ENCODE assay signal across 26 cellular contexts in genomic region chr1:29630756-29631155, GRCh38.
DNase-seq lines count a peak whose midpoint lies in the region; ATAC-seq, FAIRE-seq and TF ChIP-seq lines count a peak whose summit lies in the region.
"Had no signal": no experiment of that assay in that cellular context is flagged by ENCODE, and none has a peak within 500 bp of the region (broad histone marks: within the 10 kb centered on the region; RNA-seq: fewer than 3 reads in every experiment).

No MANE protein-coding gene starts in this region.

- no peaks in the 10 kb centered on the region for H3K79me1 ChIP-seq in H9 (ENCODE audit: insufficient read depth, low read depth, low read length, poor library complexity, severe bottlenecking)

- H4K8ac ChIP-seq in H9 (replicated peaks; ENCODE audit: insufficient read length, low read depth, low read length), result no peak overlapping the region

- no peak overlapping the region for H3K4me3 Mint-ChIP-seq in H9
- no peak overlapping the region for H3K4me3 Mint-ChIP-seq in astrocyte (ENCODE audit: unreplicated experiment)
- H3K4me3 Mint-ChIP-seq in type B pancreatic cell, result no peak overlapping the region
- H3K4me3 Mint-ChIP-seq: CD4-positive, alpha-beta T cell had no signal

- H3K9ac ChIP-seq in H9 (ENCODE audit: extremely low read depth, insufficient read length, low read length) (no peak overlapping the region), astrocyte (ENCODE audit: low read length) (no peak overlapping the region)
- H3K9ac ChIP-seq: BLaER1 treated with 17β-estradiol and CSF1 and Interleukin-3, amounts not matched to agents 10 nM and 100 nM; GM23248 had no signal

- H3K23ac ChIP-seq in H9 (ENCODE audit: insufficient read length, low read depth, low read length), result no peak overlapping the region

- H4K20me1 ChIP-seq in H9 (ENCODE audit: control insufficient read depth, insufficient read depth, insufficient read length) (no peaks in the 10 kb centered on the region), astrocyte (ENCODE audit: insufficient read depth, low read length) (no peaks in the 10 kb centered on the region)
- H4K20me1 ChIP-seq: BLaER1 treated with 17β-estradiol and CSF1 and Interleukin-3, amounts not matched to agents 10 nM and 100 nM had no signal

- no peak for ATAC-seq in GM18511 (IDR thresholded peaks at IDR 0.05; ENCODE audit: unreplicated experiment)
- ATAC-seq: A549, HepG2, K562 had no signal

- no peak overlapping the region for H2BK120ac ChIP-seq in H9 (ENCODE audit: low read depth, low read length, poor library complexity, severe bottlenecking)

- no peak overlapping the region for H3K4ac ChIP-seq in H9 (ENCODE audit: low read depth, low read length)

- TF ChIP-seq CTCF in H9 (conservative IDR thresholded peaks at IDR 0.05), result no peak
- no peak for TF ChIP-seq CTCF in astrocyte (IDR thresholded peaks at IDR 0.05; ENCODE audit: insufficient read depth, low read depth, low read length)
- no peak for TF ChIP-seq CTCF in type B pancreatic cell (conservative IDR thresholded peaks at IDR 0.05)

- no peaks in the 10 kb centered on the region for H3K79me2 ChIP-seq in H9 (ENCODE audit: insufficient read depth, low read length)
- no peaks in the 10 kb centered on the region for H3K79me2 ChIP-seq in astrocyte (ENCODE audit: insufficient read depth, low read length)

- no peaks in the 10 kb centered on the region for H3K36me3 Mint-ChIP-seq in H9 (ENCODE audit: insufficient read depth in 1 of 3, low read depth in 3 of 3)
- H3K36me3 Mint-ChIP-seq in astrocyte (ENCODE audit: low read depth, unreplicated experiment), result no peaks in the 10 kb centered on the region
- no peaks in the 10 kb centered on the region for H3K36me3 Mint-ChIP-seq in type B pancreatic cell

- H2BK15ac ChIP-seq in H9 (ENCODE audit: low read depth, low read length), result no peak overlapping the region

- H3K14ac ChIP-seq in H9 (ENCODE audit: insufficient read depth, low read length), result no peak overlapping the region

- H3K27me3 ChIP-seq in H9 (ENCODE audit: insufficient read depth, low read length) (no peaks in the 10 kb centered on the region), astrocyte (ENCODE audit: insufficient read depth, low read length) (peaks cover 2% of the 10 kb centered on the region)
- H3K27me3 ChIP-seq: BLaER1 treated with 17β-estradiol and CSF1 and Interleukin-3, amounts not matched to agents 10 nM and 100 nM had no signal

- no peak overlapping the region for H3K18ac ChIP-seq in H9 (ENCODE audit: insufficient read length, low read depth, low read length)

- H3K23me2 ChIP-seq in H9 (ENCODE audit: insufficient read length, low read depth, low read length, poor library complexity, severe bottlenecking), result no peaks in the 10 kb centered on the region

- no peaks in the 10 kb centered on the region for H3K4me1 ChIP-seq in H9 (ENCODE audit: insufficient read depth, low read length)
- H3K4me1 ChIP-seq in astrocyte (ENCODE audit: insufficient read depth, low read length), result peaks cover 6% of the 10 kb centered on the region
- H3K4me1 ChIP-seq: A549, SJSA1 had no signal

- FAIRE-seq in astrocyte (lab: Jason Lieb, UNC), result no peak
- FAIRE-seq: A549, GM18507, HepG2, K562 had no signal

- H3K9me3 Mint-ChIP-seq in H9 (no peaks in the 10 kb centered on the region), astrocyte (ENCODE audit: unreplicated experiment) (peaks cover 10% of the 10 kb centered on the region), type B pancreatic cell (peaks cover 5% of the 10 kb centered on the region)
- H3K9me3 Mint-ChIP-seq: CD4-positive, alpha-beta T cell had no signal

- H3K27ac Mint-ChIP-seq in H9, result no peak overlapping the region
- no peak overlapping the region for H3K27ac Mint-ChIP-seq in astrocyte (ENCODE audit: unreplicated experiment)
- H3K27ac Mint-ChIP-seq in type B pancreatic cell, result no peak overlapping the region
- H3K27ac Mint-ChIP-seq: CD4-positive, alpha-beta T cell had no signal

- H3K4me2 ChIP-seq in H9 (ENCODE audit: insufficient read depth, insufficient read length, low read length) (no peak overlapping the region), astrocyte (ENCODE audit: low read length) (peak overlapping the region; percentile 28)
- H3K4me2 ChIP-seq: A549 had no signal

- H3K56ac ChIP-seq in H9 (ENCODE audit: insufficient read length, low read depth, low read length), result no peak overlapping the region

- no peak overlapping the region for H2BK5ac ChIP-seq in H9 (ENCODE audit: insufficient read length, low read length)

- no peak overlapping the region for H2BK20ac ChIP-seq in H9 (ENCODE audit: low read depth, low read length, poor library complexity, severe bottlenecking)

- H2AK5ac ChIP-seq in H9 (ENCODE audit: insufficient read length, low read length), result no peak overlapping the region

- no CpG with 5 or more reads among the region's 1 CpG for WGBS in H9 (ENCODE audit: extremely low coverage, insufficient read length, low lambda C conversion rate)

- H3K27me3 Mint-ChIP-seq in H9 (ENCODE audit: low read depth), result no peaks in the 10 kb centered on the region; the same call in 1 of the 2 replicates
- peaks cover 44% of the 10 kb centered on the region for H3K27me3 Mint-ChIP-seq in astrocyte (ENCODE audit: low read depth, unreplicated experiment)
- H3K27me3 Mint-ChIP-seq in type B pancreatic cell, result peaks cover 18% of the 10 kb centered on the region

- H2AFZ ChIP-seq in H9 (ENCODE audit: low read length) (no peak overlapping the region), astrocyte (ENCODE audit: low read depth, low read length) (no peak overlapping the region)
- H2AFZ ChIP-seq: GM23248 had no signal

- DNase-seq in H9 (peak; percentile 4), astrocyte (ENCODE audit: low read depth) (no peak), mesenteric fat pad (ENCODE audit: low spot score) (peak; percentile 24), type B pancreatic cell (ENCODE audit: extremely low spot score, unreplicated experiment) (peak; percentile 37), NCI-H2029 treated with DMSO at 0.1 percent for 48 hours (lab: John Stamatoyannopoulos, UW) (no peak), hippocampal formation (lab: John Stamatoyannopoulos, UW) (no peak)
- DNase-seq: AML-193; CD4-positive, alpha-beta T cell; DMS53; H7; Kasumi-1; NCI-H1092 treated with DMSO at 0.1 percent for 48 hours; NCI-H1436; NCI-H187; NCI-H2107; NCI-H524; Right ventricle myocardium superior; RPMI8226 had no signal

- H3K36me3 ChIP-seq in astrocyte (ENCODE audit: insufficient read depth, low read length), result no peaks in the 10 kb centered on the region
- H3K36me3 ChIP-seq: BLaER1 treated with 17β-estradiol and CSF1 and Interleukin-3, amounts not matched to agents 10 nM and 100 nM; SJSA1 had no signal

- no peaks in the 10 kb centered on the region for H3K9me3 ChIP-seq in H9 (ENCODE audit: control insufficient read depth, low read depth, low read length)
- no peaks in the 10 kb centered on the region for H3K9me3 ChIP-seq in astrocyte (ENCODE audit: insufficient read depth, low read depth, low read length)
- H3K9me3 ChIP-seq: A549, SJSA1 had no signal

- no peak overlapping the region for H3K27ac ChIP-seq in H9 (ENCODE audit: insufficient read length, low read depth, low read length)
- H3K27ac ChIP-seq in astrocyte (ENCODE audit: low read depth, low read length), result no peak overlapping the region
- H3K27ac ChIP-seq: A549; BLaER1 treated with 17β-estradiol and CSF1 and Interleukin-3, amounts not matched to agents 10 nM and 100 nM; GM23248; SJSA1 had no signal

- H3K4me1 Mint-ChIP-seq in H9 (peaks cover 0 to 8% of the 10 kb centered on the region in 2 experiments; a peak in 2 of 4 replicates), astrocyte (ENCODE audit: low read depth, unreplicated experiment) (peaks cover 10% of the 10 kb centered on the region), type B pancreatic cell (ENCODE audit: unreplicated experiment) (peaks cover 11% of the 10 kb centered on the region)

- no peak overlapping the region for H4K91ac ChIP-seq in H9 (ENCODE audit: insufficient read length, low read depth, low read length)

- no peak overlapping the region for H4K5ac ChIP-seq in H9 (ENCODE audit: insufficient read length, low read depth, low read length)

- no peak overlapping the region for H3K4me3 ChIP-seq in astrocyte (ENCODE audit: insufficient read depth, low read depth, low read length)
- H3K4me3 ChIP-seq: A549; BLaER1 treated with 17β-estradiol and CSF1 and Interleukin-3, amounts not matched to agents 10 nM and 100 nM; GM23248; K562; SJSA1 had no signal

- no peak overlapping the region for H3T11ph ChIP-seq in H9 (ENCODE audit: low read length)

- H2BK12ac ChIP-seq in H9 (ENCODE audit: insufficient read length, low read depth, low read length), result no peak overlapping the region

Comparison
In these comparisons a context has a peak if more than half of its experiments do, and no peak if none do; other contexts are left out.
1. DNase-seq: peak in H9 (single experiment), mesenteric fat pad (single experiment) and type B pancreatic cell (single experiment); none in astrocyte (single experiment), NCI-H2029 treated with DMSO at 0.1 percent for 48 hours (single experiment) and hippocampal formation (0 of 2).